ENCODE assay signal across 11 cellular contexts in genomic region chr7:96285579-96285978, GRCh38. TPM values are rescaled to one million over a fixed set of nuclear protein-coding genes. Genes with fewer than 3 reads are reported as not detected.
A peak's percentile ranks its signal among the peaks of the same experiment; 100 is the strongest.
DNase-seq lines count a peak whose midpoint lies in the region; ATAC-seq and TF ChIP-seq lines count a peak whose summit lies in the region.
"Had no signal": no experiment of that assay in that cellular context is flagged by ENCODE, and none has a peak within 500 bp of the region (broad histone marks: within the 10 kb centered on the region; RNA-seq: fewer than 3 reads in every experiment).

No MANE protein-coding gene starts in this region.

- H3K4me2 ChIP-seq in hepatocyte = no peak overlapping the region

- DNase-seq in NOMO-1 treated with DMSO at 0.1 percent for 48 hours (lab: John Stamatoyannopoulos, UW; ENCODE audit: unreplicated experiment) (peak; percentile 14), NOMO-1 treated with dmso at 0.1 percent for 144 hours (lab: John Stamatoyannopoulos, UW; ENCODE audit: unreplicated experiment) (no peak), naive B cell (no peak), hepatocyte (ENCODE audit: low spot score) (no peak), tibial artery (no peak), NCI-H1436 (lab: John Stamatoyannopoulos, UW) (no peak)
- DNase-seq in Jurkat, Clone E6-1 (ENCODE audit: low read depth, low spot score) = peak; percentile 97
- DNase-seq: ACHN, lower lobe of right lung had no signal

- peaks cover 68% of the 10 kb centered on the region for H3K79me2 ChIP-seq in hepatocyte

- H3K4me1 Mint-ChIP-seq in naive B cell = peaks cover 29 to 50% (median 40%) of the 10 kb centered on the region in 3 donors

- H3K9me3 Mint-ChIP-seq in naive B cell = peaks cover 2 to 10% (median 5%) of the 10 kb centered on the region in 7 donors

- H3K27me3 ChIP-seq in hepatocyte (no peaks in the 10 kb centered on the region), tibial artery (no peaks in the 10 kb centered on the region)

- no peaks in the 10 kb centered on the region for H3K27me3 Mint-ChIP-seq in naive B cell

- H4K20me1 ChIP-seq in hepatocyte (ENCODE audit: insufficient read depth, poor library complexity, severe bottlenecking) = no peaks in the 10 kb centered on the region

- no peak overlapping the region for H3K27ac ChIP-seq in hepatocyte
- no peak overlapping the region for H3K27ac ChIP-seq in tibial artery
- H3K27ac ChIP-seq: coronary artery, lower lobe of right lung had no signal

- TF ChIP-seq CTCF in hepatocyte (IDR thresholded peaks at IDR 0.05; ENCODE audit: poor library complexity) (no peak), tibial artery (IDR thresholded peaks at IDR 0.05) (no peak)

- 0 out of 2 replicates have a peak overlapping the region, but pooled peaks have one; percentile 11 for H3K4me3 ChIP-seq in Jurkat, Clone E6-1 (ENCODE audit: low read length)
- H3K4me3 ChIP-seq in hepatocyte (no peak overlapping the region), tibial artery (no peak overlapping the region)
- H3K4me3 ChIP-seq: coronary artery, lower lobe of right lung had no signal

- no peaks in the 10 kb centered on the region for H3K9me2 ChIP-seq in hepatocyte (replicated peaks; ENCODE audit: insufficient read depth)

- intact Hi-C loops in tibial artery (cut with DNase I; ENCODE audit: low total_unique reads) = no loop called here

- WGBS in hepatocyte (ENCODE audit: low lambda C conversion rate, missing lambda C conversion rate) = 74% methylated on average over 3 of the region's 3 CpGs

- no peak overlapping the region for H2AFZ ChIP-seq in hepatocyte

- peak overlapping the region in 2 of 8 donors; percentile 8 to 73 for H3K4me3 Mint-ChIP-seq in naive B cell

- peaks cover 13 to 20% of the 10 kb centered on the region in 2 donors for H3K36me3 Mint-ChIP-seq in naive B cell

- H3K4me1 ChIP-seq in hepatocyte (ENCODE audit: insufficient read depth) (no peaks in the 10 kb centered on the region), tibial artery (peaks cover 0 to 3% (median 0%) of the 10 kb centered on the region in 4 donors)
- H3K4me1 ChIP-seq: lower lobe of right lung had no signal

- H3K9me3 ChIP-seq in hepatocyte (ENCODE audit: low read depth) (no peaks in the 10 kb centered on the region), tibial artery (no peaks in the 10 kb centered on the region)
- H3K9me3 ChIP-seq: lower lobe of right lung had no signal

- H3K36me3 ChIP-seq in hepatocyte (replicated peaks; ENCODE audit: insufficient read depth, low read depth) (no peaks in the 10 kb centered on the region), tibial artery (no peaks in the 10 kb centered on the region)
- H3K36me3 ChIP-seq: lower lobe of right lung had no signal

- peak overlapping the region in 3 of 6 donors; percentile 35 to 74 (median 37) for H3K27ac Mint-ChIP-seq in naive B cell

- ATAC-seq in GM21786 (IDR thresholded peaks at IDR 0.05; ENCODE audit: unreplicated experiment) = peak; percentile 73
- ATAC-seq in naive B cell (ENCODE audit: low read depth in 2 of 2) = peak; percentile 30 to 33

RNA-seq across cellular contexts. Expression of gene SLC25A13, which starts 36.3 kb away (rescaled TPM):
- 4.8 TPM for polyA plus RNA-seq in Jurkat, Clone E6-1 (2012; ENCODE audit: insufficient read depth, insufficient read length)
- polyA plus RNA-seq in naive B cell (ENCODE audit: low read depth in 6 of 6) = 10 to 100 TPM; 11.0 to 20.6 (median 14.3) TPM
- total RNA-seq in hepatocyte = 53.2 and 55.1 TPM in 2 replicates
- 28.2 and 37.5 TPM in 2 replicates for polyA plus RNA-seq in hepatocyte

Comparison
In these comparisons a context has a peak if more than half of its experiments do, and no peak if none do; other contexts are left out.
1. DNase-seq: peak in NOMO-1 treated with DMSO at 0.1 percent for 48 hours (single experiment) and Jurkat, Clone E6-1 (single experiment); none in NOMO-1 treated with dmso at 0.1 percent for 144 hours (single experiment), naive B cell (single experiment), hepatocyte (single experiment), tibial artery (0 of 2) and NCI-H1436 (single experiment).